ENCODE assay signal across 18 cellular contexts in genomic region chr3:55623786-55624185, GRCh38.
"Had no signal": no experiment of that assay in that cellular context is flagged by ENCODE, and none has a peak within 500 bp of the region (broad histone marks: within the 10 kb centered on the region; RNA-seq: fewer than 3 reads in every experiment).

No MANE protein-coding gene starts in this region.

- DNase-seq: activated B cell treated with CpG ODN at 0.5 μM for 24 hours; activated CD4-positive, alpha-beta T cell treated with anti-CD3 and anti-CD28 coated beads for 48 hours; activated CD8-positive, alpha-beta memory T cell treated with anti-CD3 and anti-CD28 coated beads, Interleukin-2, amount 50 U/mL, for 4 hours; activated CD8-positive, alpha-beta T cell treated with anti-CD3 and anti-CD28 coated beads, Interleukin-2, amount 10 ng/mL, durations not matched to agents 7 days and 5 days; activated naive CD8-positive, alpha-beta T cell treated with anti-CD3 and anti-CD28 coated beads for 36 hours; erythroblast; heart right ventricle; naive B cell; ovary; sigmoid colon; stimulated activated CD4-positive, alpha-beta T cell treated with anti-CD3 and anti-CD28 coated beads, Interleukin-4, amount 100 ng/mL, for 1 hour; stimulated activated naive B cell treated with anti-CD40 and anti-IgM and Interleukin-4, amounts not matched to agents 10 μg/mL and 1 μg/mL and 100 μg/mL, for 72 hours; T-helper 2 cell had no signal

- H3K27ac Mint-ChIP-seq: activated B cell treated with CpG ODN at 0.5 μM for 24 hours; activated CD8-positive, alpha-beta T cell treated with anti-CD3 and anti-CD28 coated beads, Interleukin-2, amount 10 ng/mL, durations not matched to agents 7 days and 5 days; activated naive CD8-positive, alpha-beta T cell treated with anti-CD3 and anti-CD28 coated beads for 36 hours; naive B cell; neural progenitor cell; stimulated activated naive B cell treated with anti-CD40 and anti-IgM and Interleukin-4, amounts not matched to agents 10 μg/mL and 1 μg/mL and 100 μg/mL, for 72 hours had no signal

- H2AFZ ChIP-seq: neural progenitor cell had no signal

- H3K27ac ChIP-seq: brain microvascular endothelial cell, gastroesophageal sphincter, heart right ventricle, neural progenitor cell, ovary, sigmoid colon, tibial nerve, vagina had no signal

- H3K4me2 ChIP-seq: neural progenitor cell had no signal

- H3K9me3 ChIP-seq: gastroesophageal sphincter, heart right ventricle, ovary, sigmoid colon, tibial nerve, vagina had no signal

- H3K4me3 Mint-ChIP-seq: activated B cell treated with CpG ODN at 0.5 μM for 24 hours; activated CD8-positive, alpha-beta T cell treated with anti-CD3 and anti-CD28 coated beads, Interleukin-2, amount 10 ng/mL, durations not matched to agents 7 days and 5 days; activated naive CD8-positive, alpha-beta T cell treated with anti-CD3 and anti-CD28 coated beads for 36 hours; naive B cell; neural progenitor cell; stimulated activated naive B cell treated with anti-CD40 and anti-IgM and Interleukin-4, amounts not matched to agents 10 μg/mL and 1 μg/mL and 100 μg/mL, for 72 hours had no signal

- H3K36me3 ChIP-seq: brain microvascular endothelial cell, gastroesophageal sphincter, heart right ventricle, neural progenitor cell, ovary, sigmoid colon, tibial nerve, vagina had no signal

- ATAC-seq: activated CD8-positive, alpha-beta T cell treated with anti-CD3 and anti-CD28 coated beads, Interleukin-2, amount 10 ng/mL, durations not matched to agents 7 days and 5 days; gastroesophageal sphincter; stimulated activated naive B cell treated with anti-CD40 and anti-IgM and Interleukin-4, amounts not matched to agents 10 μg/mL and 1 μg/mL and 100 μg/mL, for 72 hours had no signal

- H3K4me3 ChIP-seq: gastroesophageal sphincter, heart right ventricle, neural progenitor cell, ovary, sigmoid colon, tibial nerve, vagina had no signal

- H3K9me3 Mint-ChIP-seq: activated B cell treated with CpG ODN at 0.5 μM for 24 hours; activated naive CD8-positive, alpha-beta T cell treated with anti-CD3 and anti-CD28 coated beads for 36 hours; neural progenitor cell had no signal

- H3K27me3 Mint-ChIP-seq: naive B cell had no signal

- H3K27me3 ChIP-seq: brain microvascular endothelial cell, gastroesophageal sphincter, neural progenitor cell, ovary, sigmoid colon, tibial nerve, vagina had no signal

- H3K4me1 Mint-ChIP-seq: activated B cell treated with CpG ODN at 0.5 μM for 24 hours; activated naive CD8-positive, alpha-beta T cell treated with anti-CD3 and anti-CD28 coated beads for 36 hours; naive B cell had no signal

- H3K4me1 ChIP-seq: gastroesophageal sphincter, neural progenitor cell, tibial nerve had no signal

- H3K36me3 Mint-ChIP-seq: activated naive CD8-positive, alpha-beta T cell treated with anti-CD3 and anti-CD28 coated beads for 36 hours; naive B cell; neural progenitor cell; stimulated activated naive B cell treated with anti-CD40 and anti-IgM and Interleukin-4, amounts not matched to agents 10 μg/mL and 1 μg/mL and 100 μg/mL, for 72 hours had no signal
